In the genomic region with DNA sequence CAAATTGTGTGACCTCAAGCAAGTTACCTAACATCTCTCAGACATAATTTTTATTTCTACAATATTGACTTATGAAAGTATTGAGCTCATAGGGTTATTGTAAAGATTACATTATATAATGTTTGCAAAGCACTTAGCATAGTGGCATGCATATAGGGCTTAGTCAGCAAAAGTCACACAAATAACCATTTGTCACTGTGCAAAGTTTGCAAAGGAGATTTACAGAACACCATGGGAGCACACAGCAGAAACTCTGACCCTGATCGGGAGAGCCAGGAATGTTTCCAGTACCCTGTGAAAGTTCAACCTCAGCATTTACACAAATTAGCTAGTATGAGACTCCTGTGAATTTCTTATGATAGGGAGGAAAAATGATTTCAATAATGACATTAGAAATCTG, we compare ENCODE assay signal across 31 cellular contexts.
"Had no signal": no experiment of that assay in that cellular context is flagged by ENCODE, and none has a peak within 500 bp of the region (broad histone marks: within the 10 kb centered on the region; RNA-seq: fewer than 3 reads in every experiment).

No MANE protein-coding gene starts in this region.

- H3K36me3 Mint-ChIP-seq: immature natural killer cell; mesothelial cell of epicardium; naive B cell; natural killer cell; neural progenitor cell; stimulated activated naive B cell treated with anti-CD40 and anti-IgM and Interleukin-4, amounts not matched to agents 10 μg/mL and 1 μg/mL and 100 μg/mL, for 72 hours had no signal

- H3K27ac Mint-ChIP-seq: immature natural killer cell; mesothelial cell of epicardium; naive B cell; natural killer cell; nephron progenitor cell; neural progenitor cell; progenitor cell of endocrine pancreas; stimulated activated naive B cell treated with anti-CD40 and anti-IgM and Interleukin-4, amounts not matched to agents 10 μg/mL and 1 μg/mL and 100 μg/mL, for 72 hours had no signal

- H3K36me3 ChIP-seq: left ventricle myocardium inferior, neural progenitor cell, neutrophil, ovary, right atrium auricular region, stomach, thyroid gland, transverse colon, upper lobe of left lung, vagina had no signal

- DNase-seq: hypothalamus; immature natural killer cell; kidney; left colon; left ventricle myocardium inferior; mesendoderm; naive B cell; natural killer cell; nephron progenitor cell; ovary; stimulated activated CD4-positive, alpha-beta T cell treated with anti-CD3 and anti-CD28 coated beads, Interleukin-12 subunit alpha, Interleukin-12 subunit beta, amount 100 ng/mL, for 4 hours; stimulated activated CD4-positive, alpha-beta T cell treated with anti-CD3 and anti-CD28 coated beads, Interleukin-15, amount 100 ng/mL, for 24 hours; stimulated activated CD4-positive, alpha-beta T cell treated with anti-CD3 and anti-CD28 coated beads, Interleukin-2, amount 100 ng/mL, for 24 hours; stimulated activated CD4-positive, alpha-beta T cell treated with anti-CD3 and anti-CD28 coated beads, Interleukin-4, amount 100 ng/mL, for 1 hour; stimulated activated naive B cell treated with anti-CD40 and anti-IgM and Interleukin-4, amounts not matched to agents 10 μg/mL and 1 μg/mL and 100 μg/mL, for 72 hours; stimulated activated naive CD8-positive, alpha-beta T cell treated with anti-CD3 and anti-CD28 coated beads, Interleukin-15, Interleukin-2, amounts not matched to agents 100 U/mL and 50 U/mL, for 24 hours; stomach; testis; thyroid gland; transverse colon; upper lobe of left lung had no signal

- H3K4me3 Mint-ChIP-seq: immature natural killer cell; mesothelial cell of epicardium; naive B cell; natural killer cell; nephron progenitor cell; neural progenitor cell; stimulated activated naive B cell treated with anti-CD40 and anti-IgM and Interleukin-4, amounts not matched to agents 10 μg/mL and 1 μg/mL and 100 μg/mL, for 72 hours had no signal

- H3K27me3 Mint-ChIP-seq: naive B cell; progenitor cell of endocrine pancreas; stimulated activated naive B cell treated with anti-CD40 and anti-IgM and Interleukin-4, amounts not matched to agents 10 μg/mL and 1 μg/mL and 100 μg/mL, for 72 hours had no signal

- H3K27me3 ChIP-seq: neural progenitor cell, neutrophil, ovary, right atrium auricular region, stomach, testis, thyroid gland, transverse colon, upper lobe of left lung, vagina had no signal

- H3K9me3 Mint-ChIP-seq: neural progenitor cell; stimulated activated naive B cell treated with anti-CD40 and anti-IgM and Interleukin-4, amounts not matched to agents 10 μg/mL and 1 μg/mL and 100 μg/mL, for 72 hours had no signal

- H3K9ac ChIP-seq: neural progenitor cell had no signal

- FAIRE-seq: islet of Langerhans, kidney had no signal

- H3K4me2 ChIP-seq: neural progenitor cell had no signal

- H3K27ac ChIP-seq: left ventricle myocardium inferior, neural progenitor cell, neutrophil, ovary, right atrium auricular region, skin epidermis, stomach, testis, thyroid gland, transverse colon, upper lobe of left lung, vagina had no signal

- ATAC-seq: left colon; natural killer cell; sciatic nerve; stimulated activated naive B cell treated with anti-CD40 and anti-IgM and Interleukin-4, amounts not matched to agents 10 μg/mL and 1 μg/mL and 100 μg/mL, for 72 hours; stimulated activated naive CD8-positive, alpha-beta T cell treated with anti-CD3 and anti-CD28 coated beads, Interleukin-15, Interleukin-2, amounts not matched to agents 100 U/mL and 50 U/mL, for 24 hours had no signal

- H3K4me1 Mint-ChIP-seq: immature natural killer cell; naive B cell; natural killer cell; nephron progenitor cell; neural progenitor cell; stimulated activated naive B cell treated with anti-CD40 and anti-IgM and Interleukin-4, amounts not matched to agents 10 μg/mL and 1 μg/mL and 100 μg/mL, for 72 hours had no signal

- H3K9me3 ChIP-seq: neutrophil, ovary, right atrium auricular region, testis, thyroid gland, upper lobe of left lung, vagina had no signal

- H3K4me3 ChIP-seq: left ventricle myocardium inferior, lung, neural progenitor cell, ovary, right atrium auricular region, skin epidermis, stomach, testis, thyroid gland, transverse colon, upper lobe of left lung, vagina had no signal

- H2AFZ ChIP-seq: neural progenitor cell had no signal

- H3K4me1 ChIP-seq: left ventricle myocardium inferior, neural progenitor cell, right atrium auricular region, stomach, testis, thyroid gland, transverse colon, upper lobe of left lung, vagina had no signal
